Comparison of ENCODE assay signal across 1 cellular context in genomic region chr22:31950226-31950625, GRCh38.
TF ChIP-seq lines count a peak whose summit lies in the region.

No MANE protein-coding gene starts in this region.

TF ChIP-seq in neural cell, 6 proteins besides CTCF, POLR2A, EP300 and RAD21:
- TF ChIP-seq REST (IDR thresholded peaks at IDR 0.05; ENCODE audit: borderline replicate concordance) (no peak), EZH2 (IDR thresholded peaks at IDR 0.05; ENCODE audit: borderline replicate concordance, insufficient read depth, low read length, poor library complexity, severe bottlenecking) (no peak), TAF1 (IDR thresholded peaks at IDR 0.05; ENCODE audit: low read depth) (no peak), MXI1 (conservative IDR thresholded peaks at IDR 0.05; ENCODE audit: poor library complexity, severe bottlenecking) (no peak), POLR2AphosphoS5 (IDR thresholded peaks at IDR 0.05) (no peak), SMC3 (conservative IDR thresholded peaks at IDR 0.05; ENCODE audit: poor library complexity) (no peak)
